In genomic region chr1:85465099-85465790, GRCh38 we compare ENCODE assay signal across 8 cellular contexts. TPM values are rescaled to one million over a fixed set of nuclear protein-coding genes. Genes with fewer than 3 reads are reported as not detected.
A peak's percentile ranks its signal among the peaks of the same experiment; 100 is the strongest.
DNase-seq lines count a peak whose midpoint lies in the region; ATAC-seq and TF ChIP-seq lines count a peak whose summit lies in the region.

Gene DDAH1 (minus strand): TSS chr1:85465159. CDS start chr1:85465045, 114 bp downstream.

- H3K4me1 Mint-ChIP-seq in activated T-cell treated with anti-CD3 and anti-CD28 coated beads, Interleukin-2, amount 50 U/mL, for 24 hours (ENCODE audit: low read depth): peaks cover 9% of the 10 kb centered on the region
- peaks cover 26% of the 10 kb centered on the region for H3K4me1 Mint-ChIP-seq in neural progenitor cell

- intact Hi-C loops in head of caudate nucleus (cut with DNase I): no loop called here

- H3K9me3 ChIP-seq in neural progenitor cell (ENCODE audit: low read depth): no peaks in the 10 kb centered on the region

- peak within 1 kb of the TSS; percentile 81 for H3K4me2 ChIP-seq in neural progenitor cell

- H3K4me3 Mint-ChIP-seq in activated T-cell treated with anti-CD3 and anti-CD28 coated beads, Interleukin-2, amount 50 U/mL, for 24 hours: peak within 1 kb of the TSS; percentile 50
- H3K4me3 Mint-ChIP-seq in neural progenitor cell: peak within 1 kb of the TSS; percentile 87

- H3K36me3 Mint-ChIP-seq in activated T-cell treated with anti-CD3 and anti-CD28 coated beads, Interleukin-2, amount 50 U/mL, for 24 hours (ENCODE audit: low read depth): no peaks in the 10 kb centered on the region
- peaks cover 0 to 6% of the 10 kb centered on the region in 2 donors for H3K36me3 Mint-ChIP-seq in activated naive CD4-positive, alpha-beta T cell treated with anti-CD3 and anti-CD28 coated beads, Interleukin-2, amount 50 U/mL, for 72 hours
- H3K36me3 Mint-ChIP-seq in neural progenitor cell: no peaks in the 10 kb centered on the region

- H3K36me3 ChIP-seq in neural progenitor cell: no peaks in the 10 kb centered on the region

- no peaks in the 10 kb centered on the region for H4K20me1 ChIP-seq in neural progenitor cell (ENCODE audit: low read depth)

- ATAC-seq in HG02623 (IDR thresholded peaks at IDR 0.05; ENCODE audit: unreplicated experiment): peak; percentile 44
- peak; percentile 29 to 70 for ATAC-seq in activated naive CD4-positive, alpha-beta T cell treated with anti-CD3 and anti-CD28 coated beads, Interleukin-2, amount 50 U/mL, for 72 hours

- H2AFZ ChIP-seq in neural progenitor cell (replicated peaks): peak within 1 kb of the TSS; percentile 94

- H3K27ac Mint-ChIP-seq in activated T-cell treated with anti-CD3 and anti-CD28 coated beads, Interleukin-2, amount 50 U/mL, for 24 hours: no peak within 1 kb of the TSS
- no peak within 1 kb of the TSS for H3K27ac Mint-ChIP-seq in activated naive CD4-positive, alpha-beta T cell treated with anti-CD3 and anti-CD28 coated beads, Interleukin-2, amount 50 U/mL, for 72 hours
- no peak within 1 kb of the TSS for H3K27ac Mint-ChIP-seq in neural progenitor cell

- no peaks in the 10 kb centered on the region for H3F3A ChIP-seq in neural progenitor cell (ENCODE audit: low read depth)

- DNase-seq in activated T-cell treated with anti-CD3 and anti-CD28 coated beads, Interleukin-2, amount 50 U/mL, for 24 hours: peak; percentile 43
- no peak for DNase-seq in activated T-cell treated with anti-CD3 and anti-CD28 coated beads, Interleukin-2, amount 50 U/mL, for 1 hour
- DNase-seq in NCI-H2171 (lab: John Stamatoyannopoulos, UW): peak; percentile 54
- DNase-seq in activated naive CD4-positive, alpha-beta T cell treated with anti-CD3 and anti-CD28 coated beads, Interleukin-2, amount 50 U/mL, for 72 hours (ENCODE audit: low spot score in 2 of 2): peak in 1 of 2 donors; percentile 3
- DNase-seq in head of caudate nucleus: peak in 40 of 42 donors; percentile 30 to 80 (median 62)
- peak; percentile 86 for DNase-seq in neural progenitor cell (ENCODE audit: low spot score)
- DNase-seq in T1000 (lab: John Stamatoyannopoulos, UW): no peak

- peaks cover 72% of the 10 kb centered on the region for H3K27me3 Mint-ChIP-seq in activated T-cell treated with anti-CD3 and anti-CD28 coated beads, Interleukin-2, amount 50 U/mL, for 24 hours
- peaks cover 4% of the 10 kb centered on the region for H3K27me3 Mint-ChIP-seq in neural progenitor cell (ENCODE audit: insufficient read depth, low read depth)

- peaks cover 6% of the 10 kb centered on the region for H3K79me2 ChIP-seq in neural progenitor cell (ENCODE audit: low read depth)

- peak within 1 kb of the TSS; percentile 58 for H3K4me3 ChIP-seq in neural progenitor cell

- TF ChIP-seq CTCF in neural progenitor cell (IDR thresholded peaks at IDR 0.05): no peak

- no peaks in the 10 kb centered on the region for H3K9me3 Mint-ChIP-seq in activated T-cell treated with anti-CD3 and anti-CD28 coated beads, Interleukin-2, amount 50 U/mL, for 24 hours
- peaks cover 0 to 4% of the 10 kb centered on the region in 2 donors for H3K9me3 Mint-ChIP-seq in activated naive CD4-positive, alpha-beta T cell treated with anti-CD3 and anti-CD28 coated beads, Interleukin-2, amount 50 U/mL, for 72 hours
- H3K9me3 Mint-ChIP-seq in neural progenitor cell: no peaks in the 10 kb centered on the region

- peaks cover 5% of the 10 kb centered on the region for H3K4me1 ChIP-seq in neural progenitor cell

- peaks cover 42% of the 10 kb centered on the region for H3K27me3 ChIP-seq in neural progenitor cell

- no peak within 1 kb of the TSS for H3K9ac ChIP-seq in neural progenitor cell

- H3K27ac ChIP-seq in neural progenitor cell: no peak within 1 kb of the TSS

RNA-seq across cellular contexts. Expression of gene DDAH1, which starts in this region (rescaled TPM):
- not detected for total RNA-seq in activated naive CD4-positive, alpha-beta T cell treated with anti-CD3 and anti-CD28 coated beads, Interleukin-2, amount 50 U/mL, for 72 hours
- 18.9 and 23.1 TPM in 2 replicates for total RNA-seq in neural progenitor cell (ENCODE audit: low replicate concordance)

Comparison
In these comparisons a context has a peak if more than half of its experiments do, and no peak if none do; other contexts are left out.
1. RNA of gene DDAH1 (total RNA-seq): 18.9 to 23.1 TPM in neural progenitor cell; not detected in activated naive CD4-positive, alpha-beta T cell treated with anti-CD3 and anti-CD28 coated beads, Interleukin-2, amount 50 U/mL, for 72 hours; every median in the first group is over 10 times any median in the second.
2. DNase-seq: peak in activated T-cell treated with anti-CD3 and anti-CD28 coated beads, Interleukin-2, amount 50 U/mL, for 24 hours (single experiment), NCI-H2171 (single experiment), head of caudate nucleus (40 of 42) and neural progenitor cell (single experiment); none in activated T-cell treated with anti-CD3 and anti-CD28 coated beads, Interleukin-2, amount 50 U/mL, for 1 hour (single experiment) and T1000 (single experiment).
3. Peak in ATAC-seq in activated naive CD4-positive, alpha-beta T cell treated with anti-CD3 and anti-CD28 coated beads, Interleukin-2, amount 50 U/mL, for 72 hours; RNA of the gene not detected or under 1 TPM.